15 cellular contexts compared by ENCODE assay signal in the genomic region with DNA sequence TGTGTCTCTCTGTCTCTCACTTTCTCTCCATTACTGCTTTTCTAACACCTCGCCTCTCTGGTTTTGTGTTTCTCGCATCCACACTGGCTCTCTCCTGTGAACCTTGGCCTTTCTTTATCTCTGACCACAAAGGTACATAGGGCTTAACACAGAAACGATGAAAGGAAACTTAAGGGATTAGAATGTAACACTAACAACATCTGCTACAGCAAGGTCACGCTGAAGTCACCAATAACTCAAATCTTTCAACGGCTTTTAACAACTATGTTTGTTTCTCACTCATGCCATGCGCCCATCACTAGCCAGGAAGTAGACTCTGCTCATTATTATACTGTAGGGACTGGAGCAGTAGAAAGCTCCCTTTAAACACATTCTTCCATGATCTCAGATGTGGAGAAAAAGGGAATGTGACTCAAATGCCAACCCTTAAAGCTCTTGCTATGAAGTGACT. TPM values are rescaled to one million over a fixed set of nuclear protein-coding genes. Genes with fewer than 3 reads are reported as not detected.
DNase-seq lines count a peak whose midpoint lies in the region; ATAC-seq and TF ChIP-seq lines count a peak whose summit lies in the region.
"Had no signal": no experiment of that assay in that cellular context is flagged by ENCODE, and none has a peak within 500 bp of the region (broad histone marks: within the 10 kb centered on the region; RNA-seq: fewer than 3 reads in every experiment).

No MANE protein-coding gene starts in this region.

- H3K27ac Mint-ChIP-seq in WTC11 (no peak overlapping the region; the same call in 1 of the 2 replicates), type B pancreatic cell (peak overlapping the region; percentile 69), CD14-positive monocyte (no peak overlapping the region)
- H3K27ac Mint-ChIP-seq: activated naive CD4-positive, alpha-beta T cell treated with anti-CD3 and anti-CD28 coated beads, Interleukin-2, amount 10 ng/mL, durations not matched to agents 7 days and 5 days; stimulated activated naive CD8-positive, alpha-beta T cell treated with anti-CD3 and anti-CD28 coated beads, Interleukin-15, amount 100 ng/mL, for 72 hours had no signal

- H3K4me3 Mint-ChIP-seq in WTC11 (no peak overlapping the region), type B pancreatic cell (no peak overlapping the region), CD14-positive monocyte (no peak overlapping the region)
- H3K4me3 Mint-ChIP-seq: activated naive CD4-positive, alpha-beta T cell treated with anti-CD3 and anti-CD28 coated beads, Interleukin-2, amount 10 ng/mL, durations not matched to agents 7 days and 5 days; stimulated activated naive CD8-positive, alpha-beta T cell treated with anti-CD3 and anti-CD28 coated beads, Interleukin-15, amount 100 ng/mL, for 72 hours had no signal

- DNase-seq in WTC11 (ENCODE audit: low spot score) (no peak), left kidney (ENCODE audit: low read depth, low spot score) (peak; percentile 30), type B pancreatic cell (ENCODE audit: extremely low spot score, unreplicated experiment) (no peak), glomerular visceral epithelial cell (ENCODE audit: extremely low spot score) (no peak), NCI-H1105 (lab: John Stamatoyannopoulos, UW) (no peak), CD14-positive monocyte (ENCODE audit: low spot score) (no peak)
- DNase-seq: activated CD4-positive, CD25-positive, alpha-beta regulatory T cell; activated naive CD4-positive, alpha-beta T cell treated with anti-CD3 and anti-CD28 coated beads, Interleukin-2, amount 10 ng/mL, durations not matched to agents 7 days and 5 days; NK-92 treated with Interleukin-12 subunit alpha and Interleukin-12 subunit beta, amount 100 ng/mL, for 24 hours; stimulated activated naive CD8-positive, alpha-beta T cell treated with anti-CD3 and anti-CD28 coated beads, Interleukin-15, amount 100 ng/mL, for 72 hours; T-helper 1 cell had no signal

- H3K9me3 Mint-ChIP-seq in WTC11 (no peaks in the 10 kb centered on the region), type B pancreatic cell (no peaks in the 10 kb centered on the region), CD14-positive monocyte (no peaks in the 10 kb centered on the region)
- H3K9me3 Mint-ChIP-seq: activated naive CD4-positive, alpha-beta T cell treated with anti-CD3 and anti-CD28 coated beads, Interleukin-2, amount 10 ng/mL, durations not matched to agents 7 days and 5 days; stimulated activated naive CD8-positive, alpha-beta T cell treated with anti-CD3 and anti-CD28 coated beads, Interleukin-15, amount 100 ng/mL, for 72 hours had no signal

- TF ChIP-seq CTCF in WTC11 (IDR thresholded peaks at IDR 0.05) (no peak), type B pancreatic cell (conservative IDR thresholded peaks at IDR 0.05) (no peak), CD14-positive monocyte (IDR thresholded peaks at IDR 0.05) (no peak)

- intact Hi-C loops in CD14-positive monocyte (cut with micrococcal nuclease): no loop called here

- CTCF ChIA-PET in WTC11 (lab: Charles Lee): interaction anchor here (1.0 to 4.1 kb wide), 2 partner anchors 172 to 198 kb away, joined by 3 to 25 read pairs; no protein-coding TSS in a partner anchor

- H3K27me3 Mint-ChIP-seq in WTC11 (ENCODE audit: low read depth) (no peaks in the 10 kb centered on the region), type B pancreatic cell (peaks cover 6% of the 10 kb centered on the region), CD14-positive monocyte (ENCODE audit: low read depth in 3 of 3) (peaks cover 0 to 3% (median 0%) of the 10 kb centered on the region in 3 donors)

- peak; percentile 43 for ATAC-seq in GM19351 (IDR thresholded peaks at IDR 0.05; ENCODE audit: unreplicated experiment)
- no peak for ATAC-seq in WTC11
- ATAC-seq: stimulated activated naive CD8-positive, alpha-beta T cell treated with anti-CD3 and anti-CD28 coated beads, Interleukin-15, amount 100 ng/mL, for 72 hours had no signal

- H3K4me1 Mint-ChIP-seq in WTC11 (no peaks in the 10 kb centered on the region), type B pancreatic cell (ENCODE audit: unreplicated experiment) (peaks cover 11% of the 10 kb centered on the region), CD14-positive monocyte (peaks cover 23% of the 10 kb centered on the region)
- H3K4me1 Mint-ChIP-seq: activated naive CD4-positive, alpha-beta T cell treated with anti-CD3 and anti-CD28 coated beads, Interleukin-2, amount 10 ng/mL, durations not matched to agents 7 days and 5 days; stimulated activated naive CD8-positive, alpha-beta T cell treated with anti-CD3 and anti-CD28 coated beads, Interleukin-15, amount 100 ng/mL, for 72 hours had no signal

- H3K36me3 Mint-ChIP-seq in WTC11 (no peaks in the 10 kb centered on the region), type B pancreatic cell (no peaks in the 10 kb centered on the region), CD14-positive monocyte (no peaks in the 10 kb centered on the region)
- H3K36me3 Mint-ChIP-seq: activated naive CD4-positive, alpha-beta T cell treated with anti-CD3 and anti-CD28 coated beads, Interleukin-2, amount 10 ng/mL, durations not matched to agents 7 days and 5 days had no signal

- POLR2A ChIA-PET in WTC11 (lab: Charles Lee): no interaction called here

TF ChIP-seq in WTC11, 78 proteins besides CTCF, POLR2A, EP300 and RAD21:
- TF ChIP-seq ZNF416 (CRISPR knock-in tag; IDR thresholded peaks at IDR 0.05) (no peak), MYBL2 (CRISPR knock-in tag; IDR thresholded peaks at IDR 0.05) (no peak), RORB (CRISPR knock-in tag; IDR thresholded peaks at IDR 0.05) (peak; percentile 33; the same call in 1 of the 2 replicates)
- TF ChIP-seq, protein P1, sequence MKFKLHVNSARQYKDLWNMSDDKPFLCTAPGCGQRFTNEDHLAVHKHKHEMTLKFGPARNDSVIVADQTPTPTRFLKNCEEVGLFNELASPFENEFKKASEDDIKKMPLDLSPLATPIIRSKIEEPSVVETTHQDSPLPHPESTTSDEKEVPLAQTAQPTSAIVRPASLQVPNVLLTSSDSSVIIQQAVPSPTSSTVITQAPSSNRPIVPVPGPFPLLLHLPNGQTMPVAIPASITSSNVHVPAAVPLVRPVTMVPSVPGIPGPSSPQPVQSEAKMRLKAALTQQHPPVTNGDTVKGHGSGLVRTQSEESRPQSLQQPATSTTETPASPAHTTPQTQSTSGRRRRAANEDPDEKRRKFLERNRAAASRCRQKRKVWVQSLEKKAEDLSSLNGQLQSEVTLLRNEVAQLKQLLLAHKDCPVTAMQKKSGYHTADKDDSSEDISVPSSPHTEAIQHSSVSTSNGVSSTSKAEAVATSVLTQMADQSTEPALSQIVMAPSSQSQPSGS (CRISPR knock-in tag; IDR thresholded peaks at IDR 0.05; ENCODE audit: borderline replicate concordance, low read depth): no peak
- TF ChIP-seq, protein P2, sequence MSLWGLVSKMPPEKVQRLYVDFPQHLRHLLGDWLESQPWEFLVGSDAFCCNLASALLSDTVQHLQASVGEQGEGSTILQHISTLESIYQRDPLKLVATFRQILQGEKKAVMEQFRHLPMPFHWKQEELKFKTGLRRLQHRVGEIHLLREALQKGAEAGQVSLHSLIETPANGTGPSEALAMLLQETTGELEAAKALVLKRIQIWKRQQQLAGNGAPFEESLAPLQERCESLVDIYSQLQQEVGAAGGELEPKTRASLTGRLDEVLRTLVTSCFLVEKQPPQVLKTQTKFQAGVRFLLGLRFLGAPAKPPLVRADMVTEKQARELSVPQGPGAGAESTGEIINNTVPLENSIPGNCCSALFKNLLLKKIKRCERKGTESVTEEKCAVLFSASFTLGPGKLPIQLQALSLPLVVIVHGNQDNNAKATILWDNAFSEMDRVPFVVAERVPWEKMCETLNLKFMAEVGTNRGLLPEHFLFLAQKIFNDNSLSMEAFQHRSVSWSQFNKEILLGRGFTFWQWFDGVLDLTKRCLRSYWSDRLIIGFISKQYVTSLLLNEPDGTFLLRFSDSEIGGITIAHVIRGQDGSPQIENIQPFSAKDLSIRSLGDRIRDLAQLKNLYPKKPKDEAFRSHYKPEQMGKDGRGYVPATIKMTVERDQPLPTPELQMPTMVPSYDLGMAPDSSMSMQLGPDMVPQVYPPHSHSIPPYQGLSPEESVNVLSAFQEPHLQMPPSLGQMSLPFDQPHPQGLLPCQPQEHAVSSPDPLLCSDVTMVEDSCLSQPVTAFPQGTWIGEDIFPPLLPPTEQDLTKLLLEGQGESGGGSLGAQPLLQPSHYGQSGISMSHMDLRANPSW (CRISPR knock-in tag; conservative IDR thresholded peaks at IDR 0.05; ENCODE audit: low read depth): no peak
TF ChIP-seq in WTC11: peak in this region for 1.

RNA-seq across cellular contexts. Expression of a gene that starts 9.3 kb away (rescaled TPM):
- total RNA-seq in WTC11 (2021) (not detected in 3 replicates), type B pancreatic cell (ENCODE audit: low replicate concordance) (not detected in 2 replicates)
- polyA plus RNA-seq in CD14-positive monocyte: not detected
- total RNA-seq: breast epithelium, lung, MCF 10A had no signal
- polyA plus RNA-seq: lung had no signal

RNA-seq across cellular contexts. Expression of a gene that starts 15.9 kb away (rescaled TPM):
- total RNA-seq in WTC11 (2021) (not detected in 3 replicates), type B pancreatic cell (ENCODE audit: low replicate concordance) (not detected in 2 replicates)
- not detected for polyA plus RNA-seq in CD14-positive monocyte
- total RNA-seq: MCF 10A had no signal
- polyA plus RNA-seq: lung had no signal
